9 cellular contexts compared by ENCODE assay signal in the genomic region with DNA sequence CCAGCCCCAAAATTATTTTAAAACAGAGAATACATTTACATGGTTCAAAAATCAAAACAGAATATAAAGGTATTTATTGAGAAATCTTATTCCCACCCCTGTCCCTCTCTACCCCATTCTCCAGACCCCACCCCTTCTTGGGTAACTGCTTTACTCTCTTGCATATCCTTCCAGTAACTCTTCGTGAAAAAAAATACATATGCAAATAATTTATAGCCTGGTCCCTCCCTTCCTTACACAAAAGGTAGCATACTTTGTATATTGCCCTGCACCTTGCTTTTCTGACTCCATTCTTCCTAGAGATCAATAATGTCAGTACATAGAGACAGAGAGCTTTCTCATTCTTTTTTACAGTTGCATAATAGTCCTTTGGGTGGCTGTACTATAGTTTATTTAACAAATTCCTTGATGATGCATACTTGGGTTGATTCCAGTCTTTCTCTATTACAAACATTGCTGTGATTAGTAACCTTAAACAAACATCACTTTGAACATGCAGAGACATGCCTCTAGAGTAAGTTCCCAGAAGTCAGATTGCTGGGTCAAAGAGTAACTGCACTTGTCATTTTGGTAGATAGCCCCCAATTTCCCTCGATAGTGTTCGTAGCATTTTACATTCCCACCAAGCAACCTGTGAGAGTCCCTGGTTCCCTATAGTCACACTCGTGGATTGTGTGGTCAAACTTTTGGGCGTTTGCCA. TPM values are rescaled to one million over a fixed set of nuclear protein-coding genes. Genes with fewer than 3 reads are reported as not detected.
DNase-seq lines count a peak whose midpoint lies in the region; ATAC-seq, FAIRE-seq and TF ChIP-seq lines count a peak whose summit lies in the region.
"Had no signal": no experiment of that assay in that cellular context is flagged by ENCODE, and none has a peak within 500 bp of the region (broad histone marks: within the 10 kb centered on the region; RNA-seq: fewer than 3 reads in every experiment).

No MANE protein-coding gene starts in this region.

- H3K4me3 ChIP-seq in skin epidermis = no peak overlapping the region
- H3K4me3 ChIP-seq: SK-N-MC had no signal

- CTCF ChIA-PET in CD4-positive, alpha-beta T cell (lab: Charles Lee) = interaction anchor here (3.8 kb wide), 1 partner anchor 77 kb away, joined by 118 read pairs; no protein-coding TSS in a partner anchor

- H3K36me3 Mint-ChIP-seq in CD4-positive, alpha-beta T cell (ENCODE audit: low read depth) = no peaks in the 10 kb centered on the region

- TF ChIP-seq POLR2A in H54 (IDR thresholded peaks at IDR 0.05; ENCODE audit: low read depth, low read length) = no peak

- no peaks in the 10 kb centered on the region for H3K9me3 Mint-ChIP-seq in CD4-positive, alpha-beta T cell

- TF ChIP-seq CTCF in CD4-positive, alpha-beta T cell (IDR thresholded peaks at IDR 0.05) = no peak

- H3K4me1 Mint-ChIP-seq in CD4-positive, alpha-beta T cell (ENCODE audit: low read depth) = peaks cover 18% of the 10 kb centered on the region

- no peak for ATAC-seq in GM18498 (IDR thresholded peaks at IDR 0.05; ENCODE audit: unreplicated experiment)
- ATAC-seq in CD4-positive, alpha-beta T cell (ENCODE audit: poor library complexity) = no peak

- H3K27me3 ChIP-seq in CD4-positive, alpha-beta T cell (ENCODE audit: control insufficient read depth, insufficient read depth, low read length) = no peaks in the 10 kb centered on the region

- intact Hi-C loops in CD4-positive, alpha-beta T cell (cut with DNase I, micrococcal nuclease) = loop anchor here in 1 of 2 experiments (5.0 kb wide), 1 partner anchor 565 kb away; no protein-coding TSS in a partner anchor

- POLR2A ChIA-PET in CD4-positive, alpha-beta T cell (lab: Charles Lee) = no interaction called here

- FAIRE-seq in H54 (lab: Jason Lieb, UNC) (peak; percentile 61), RCC 7860 (lab: Jason Lieb, UNC) (peak; percentile 94)

- H3K4me3 Mint-ChIP-seq in CD4-positive, alpha-beta T cell = no peak overlapping the region

- peak; percentile 88 for DNase-seq in H54 (ENCODE audit: insufficient read length, low spot score)
- DNase-seq in RCC 7860 (ENCODE audit: low spot score) = peak; percentile 97
- DNase-seq in fibroblast of gingiva (ENCODE audit: low read depth) = peak; percentile 93
- no peak for DNase-seq in stimulated activated CD4-positive, alpha-beta T cell treated with anti-CD3 and anti-CD28 coated beads, Interleukin-1b, Interleukin-23, amount 100 ng/mL, for 48 hours
- no peak for DNase-seq in NOMO-1 treated with dmso at 0.1 percent for 144 hours (lab: John Stamatoyannopoulos, UW; ENCODE audit: unreplicated experiment)
- no peak for DNase-seq in CD4-positive, alpha-beta T cell

- no peak overlapping the region for H3K27ac Mint-ChIP-seq in CD4-positive, alpha-beta T cell

- no peaks in the 10 kb centered on the region for H3K27me3 Mint-ChIP-seq in CD4-positive, alpha-beta T cell

- H3K9me3 ChIP-seq in CD4-positive, alpha-beta T cell (ENCODE audit: control insufficient read depth, low read length) = no peaks in the 10 kb centered on the region

- peak overlapping the region in 18 of 21 experiments; percentile 32 to 93 (median 67) for H3K27ac ChIP-seq in skin epidermis
- no peak overlapping the region for H3K27ac ChIP-seq in CD4-positive, alpha-beta T cell (ENCODE audit: low read depth, low read length)
- H3K27ac ChIP-seq: SK-N-MC had no signal

RNA-seq across cellular contexts. Expression of a gene that starts 47.9 kb away (rescaled TPM):
- 10 to 100 TPM; 26.1 to 27.9 TPM for total RNA-seq in CD4-positive, alpha-beta T cell

RNA-seq across cellular contexts. Expression of a gene that starts 54.2 kb away (rescaled TPM):
- 1 to 10 TPM; 2.6 to 2.7 TPM for total RNA-seq in CD4-positive, alpha-beta T cell

Comparison
In these comparisons a context has a peak if more than half of its experiments do, and no peak if none do; other contexts are left out.
1. DNase-seq: peak in H54 (single experiment), RCC 7860 (single experiment) and fibroblast of gingiva (single experiment); none in stimulated activated CD4-positive, alpha-beta T cell treated with anti-CD3 and anti-CD28 coated beads, Interleukin-1b, Interleukin-23, amount 100 ng/mL, for 48 hours (single experiment), NOMO-1 treated with dmso at 0.1 percent for 144 hours (single experiment) and CD4-positive, alpha-beta T cell (0 of 10).